Comparison of ENCODE assay signal across 16 cellular contexts in the genomic region with DNA sequence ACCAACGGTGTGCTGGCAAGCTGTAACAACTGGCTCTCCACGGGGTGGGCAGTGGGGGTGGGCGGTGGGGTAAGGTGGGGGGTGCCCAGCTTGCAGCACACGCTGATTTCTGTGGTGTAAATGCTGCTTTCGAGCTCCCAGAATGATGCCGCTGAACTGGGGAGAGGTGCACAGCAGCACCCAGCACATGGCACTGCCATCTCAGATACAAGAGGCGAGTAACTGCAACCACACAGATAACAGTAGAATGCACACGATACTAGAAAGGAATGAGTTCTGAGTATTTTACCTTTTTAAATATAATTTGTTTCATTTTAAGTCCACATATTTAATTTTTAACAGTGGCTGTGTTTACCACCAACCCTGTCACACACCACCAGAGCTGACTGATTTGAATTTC.
A peak's percentile ranks its signal among the peaks of the same experiment; 100 is the strongest.
DNase-seq lines count a peak whose midpoint lies in the region; ATAC-seq and TF ChIP-seq lines count a peak whose summit lies in the region.
"Had no signal": no experiment of that assay in that cellular context is flagged by ENCODE, and none has a peak within 500 bp of the region (broad histone marks: within the 10 kb centered on the region; RNA-seq: fewer than 3 reads in every experiment).

No MANE protein-coding gene starts in this region.

- no peak for DNase-seq in activated T-cell treated with anti-CD3 and anti-CD28 coated beads, Interleukin-2, amount 50 U/mL, for 24 hours
- DNase-seq in activated T-cell treated with anti-CD3 and anti-CD28 coated beads, Interleukin-2, amount 50 U/mL, for 1 hour, result no peak
- no peak for DNase-seq in activated naive CD4-positive, alpha-beta T cell treated with anti-CD3 and anti-CD28 coated beads, Interleukin-2, amount 50 U/mL, for 72 hours (ENCODE audit: low spot score in 2 of 2)
- no peak for DNase-seq in vagina (ENCODE audit: extremely low spot score in 2 of 2)
- DNase-seq: amniotic stem cell, cerebellar nuclear complex, COR-L47, hippocampal formation, kidney, NCI-H1417 treated with DMSO at 0.1 percent for 48 hours, uterus had no signal

- no peak for TF ChIP-seq POLR2A in vagina (IDR thresholded peaks at IDR 0.05)

- peaks cover 99% of the 10 kb centered on the region for H3K36me3 Mint-ChIP-seq in activated T-cell treated with anti-CD3 and anti-CD28 coated beads, Interleukin-2, amount 50 U/mL, for 24 hours (ENCODE audit: low read depth)
- peaks cover 11 to 88% of the 10 kb centered on the region in 2 donors for H3K36me3 Mint-ChIP-seq in activated naive CD4-positive, alpha-beta T cell treated with anti-CD3 and anti-CD28 coated beads, Interleukin-2, amount 50 U/mL, for 72 hours

- intact Hi-C loops in vagina (cut with DNase I), result no loop called here

- no peak for TF ChIP-seq CTCF in neutrophil (IDR thresholded peaks at IDR 0.05)
- TF ChIP-seq CTCF in vagina (IDR thresholded peaks at IDR 0.05), result no peak

- H3K4me3 ChIP-seq in neutrophil (ENCODE audit: low read depth in 1 of 2, low read length in 1 of 2) (peak overlapping the region in 1 of 2 experiments; percentile 48), vagina (no peak overlapping the region)
- H3K4me3 ChIP-seq: uterus had no signal

- no peaks in the 10 kb centered on the region for H3K9me3 ChIP-seq in neutrophil
- H3K9me3 ChIP-seq in vagina, result no peaks in the 10 kb centered on the region
- H3K9me3 ChIP-seq: uterus had no signal

- H3K36me3 ChIP-seq in neutrophil, result peaks cover 51% of the 10 kb centered on the region
- peaks cover 0 to 5% of the 10 kb centered on the region in 2 donors for H3K36me3 ChIP-seq in vagina
- H3K36me3 ChIP-seq: uterus had no signal

- no peaks in the 10 kb centered on the region for H3K27me3 Mint-ChIP-seq in activated T-cell treated with anti-CD3 and anti-CD28 coated beads, Interleukin-2, amount 50 U/mL, for 24 hours

- H3K4me3 Mint-ChIP-seq in activated T-cell treated with anti-CD3 and anti-CD28 coated beads, Interleukin-2, amount 50 U/mL, for 24 hours, result peak overlapping the region; percentile 72
- H3K4me3 Mint-ChIP-seq: nephron had no signal

- H3K4me1 ChIP-seq in neutrophil (ENCODE audit: control insufficient read depth in 1 of 2, insufficient read depth in 1 of 2, low read depth in 1 of 2, low read length in 1 of 2) (peaks cover 39 to 60% of the 10 kb centered on the region in 2 experiments), vagina (no peaks in the 10 kb centered on the region)
- H3K4me1 ChIP-seq: uterus had no signal

- peak; percentile 22 for ATAC-seq in GM18861 (IDR thresholded peaks at IDR 0.05; ENCODE audit: unreplicated experiment)
- peak; percentile 21 to 25 for ATAC-seq in activated naive CD4-positive, alpha-beta T cell treated with anti-CD3 and anti-CD28 coated beads, Interleukin-2, amount 50 U/mL, for 72 hours
- no peak for ATAC-seq in GM19397 (IDR thresholded peaks at IDR 0.05; ENCODE audit: unreplicated experiment)
- ATAC-seq in HG02938 (IDR thresholded peaks at IDR 0.05; ENCODE audit: unreplicated experiment), result no peak

- H3K4me1 Mint-ChIP-seq in activated T-cell treated with anti-CD3 and anti-CD28 coated beads, Interleukin-2, amount 50 U/mL, for 24 hours (ENCODE audit: low read depth), result peaks cover 98% of the 10 kb centered on the region

- H3K27ac ChIP-seq in neutrophil (peak overlapping the region; percentile 89), vagina (no peak overlapping the region)
- H3K27ac ChIP-seq: uterus had no signal

- peak overlapping the region; percentile 99 for H3K27ac Mint-ChIP-seq in activated T-cell treated with anti-CD3 and anti-CD28 coated beads, Interleukin-2, amount 50 U/mL, for 24 hours
- H3K27ac Mint-ChIP-seq in activated naive CD4-positive, alpha-beta T cell treated with anti-CD3 and anti-CD28 coated beads, Interleukin-2, amount 50 U/mL, for 72 hours, result peak overlapping the region; percentile 91 to 98

- H3K9me3 Mint-ChIP-seq in activated T-cell treated with anti-CD3 and anti-CD28 coated beads, Interleukin-2, amount 50 U/mL, for 24 hours, result peaks cover 6% of the 10 kb centered on the region
- H3K9me3 Mint-ChIP-seq in activated naive CD4-positive, alpha-beta T cell treated with anti-CD3 and anti-CD28 coated beads, Interleukin-2, amount 50 U/mL, for 72 hours, result peaks cover 0 to 12% of the 10 kb centered on the region in 2 donors

- H3K27me3 ChIP-seq in neutrophil (no peaks in the 10 kb centered on the region), vagina (no peaks in the 10 kb centered on the region)
- H3K27me3 ChIP-seq: uterus had no signal

Comparison
In these comparisons a context has a peak if more than half of its experiments do, and no peak if none do; other contexts are left out.
1. ATAC-seq: peak in GM18861 (single experiment) and activated naive CD4-positive, alpha-beta T cell treated with anti-CD3 and anti-CD28 coated beads, Interleukin-2, amount 50 U/mL, for 72 hours (2 of 2); none in GM19397 (single experiment) and HG02938 (single experiment).